9 cellular contexts compared by ENCODE assay signal in the genomic region with DNA sequence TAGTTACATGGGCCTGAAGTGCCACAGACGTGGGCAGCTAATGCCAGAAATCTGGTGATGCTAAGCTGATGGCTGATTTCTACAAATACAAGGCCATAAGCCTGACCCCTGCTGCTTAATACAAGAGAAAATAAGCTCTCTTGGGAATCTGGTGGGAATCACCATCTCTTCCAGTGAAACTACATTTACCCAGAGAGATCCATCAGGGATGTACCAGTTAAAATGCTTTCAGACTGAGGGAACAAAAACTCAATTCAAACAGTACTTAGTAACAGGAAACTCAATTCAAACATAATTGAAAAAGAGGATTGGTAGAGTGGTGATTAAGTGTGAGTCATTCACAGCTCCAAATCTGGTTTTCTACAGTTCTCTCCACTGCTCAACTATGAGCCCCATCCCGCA. TPM values are rescaled to one million over a fixed set of nuclear protein-coding genes. Genes with fewer than 3 reads are reported as not detected.
DNase-seq lines count a peak whose midpoint lies in the region; ATAC-seq, FAIRE-seq and TF ChIP-seq lines count a peak whose summit lies in the region.
"Had no signal": no experiment of that assay in that cellular context is flagged by ENCODE, and none has a peak within 500 bp of the region (broad histone marks: within the 10 kb centered on the region; RNA-seq: fewer than 3 reads in every experiment).

No MANE protein-coding gene starts in this region.

- H3K36me3 ChIP-seq in GM12878 (ENCODE audit: control insufficient read depth in 2 of 2, insufficient read depth in 2 of 2, low read length in 1 of 2) = no peaks in the 10 kb centered on the region; a peak in 1 of 4 replicates
- H3K36me3 ChIP-seq in muscle layer of duodenum (ENCODE audit: control insufficient read depth in 1 of 2, insufficient read depth in 2 of 2, low read length in 2 of 2) = peaks cover 0 to 9% of the 10 kb centered on the region in 2 donors

- BruUV-seq in GM12878 (replicated peaks; lab: Mats Ljungman, UMichigan) = no TSS peak

- H3K27ac Mint-ChIP-seq in natural killer cell treated with Interleukin-12 subunit alpha and Interleukin-12 subunit beta and Interleukin-15 and Interleukin-18, amount 100 ng/mL, for 72 hours = no peak overlapping the region

- in situ Hi-C loops in GM12878 (cut with MboI) = no loop called here

- H3K9ac ChIP-seq in GM12878 (ENCODE audit: control insufficient read depth, insufficient read depth, low read length) = no peak overlapping the region; the same call in 1 of the 2 replicates

- 17% methylated on average over 2 of the region's 2 CpGs for WGBS in GM12878 (ENCODE audit: insufficient coverage, insufficient replicate concordance, low lambda C conversion rate, missing lambda C conversion rate)

- CTCF ChIA-PET in GM12878 (lab: Yijun Ruan, JAX) (interaction anchor here (0.8 to 4.4 kb wide), 8 partner anchors 10 to 298 kb away, joined by 3 to 39 read pairs (median 4); no protein-coding TSS in a partner anchor), HEK293T (lab: Yijun Ruan, JAX) (no interaction called here)

- TF ChIP-seq POLR2A in GM12878 (IDR thresholded peaks at IDR 0.05; ENCODE audit: low read depth, low read length) = no peak

- H3K4me2 ChIP-seq in GM12878 (ENCODE audit: control insufficient read depth, insufficient read depth) = no peak overlapping the region

- TF ChIP-seq CTCF in AG10803 (conservative IDR thresholded peaks at IDR 0.05; ENCODE audit: low read length) (no peak), GM12878 (IDR thresholded peaks at IDR 0.05 in 2 of 3, conservative IDR thresholded peaks at IDR 0.05 in 1 of 3; ENCODE audit: control insufficient read depth in 2 of 3, extremely low read depth in 1 of 3, insufficient read depth in 1 of 3, low read depth in 3 of 3, low read length in 3 of 3) (no peak)

- no peaks in the 10 kb centered on the region for H4K20me1 ChIP-seq in GM12878 (ENCODE audit: control insufficient read depth, insufficient read depth)

- RAD21 ChIA-PET in GM12878 (lab: Charles Lee; ENCODE audit: unreplicated experiment) = interaction anchor here (1.0 to 1.6 kb wide), 2 partner anchors 30 to 31 kb away, joined by 4 to 6 read pairs; no protein-coding TSS in a partner anchor

- H3K4me1 ChIP-seq in GM12878 (ENCODE audit: control insufficient read depth, insufficient read depth, low read length) (peaks cover 26% of the 10 kb centered on the region), muscle layer of duodenum (ENCODE audit: control insufficient read depth in 1 of 2, insufficient read depth in 2 of 2, low read length in 2 of 2) (peaks cover 17 to 18% of the 10 kb centered on the region in 2 donors)

- ATAC-seq in GM12878 = peak; percentile 46
- ATAC-seq in natural killer cell treated with Interleukin-12 subunit alpha and Interleukin-12 subunit beta and Interleukin-15 and Interleukin-18, amount 100 ng/mL, for 72 hours = no peak

- SMC1A ChIA-PET in GM12878 (lab: Charles Lee; ENCODE audit: uncharacterized antibody, unreplicated experiment) = interaction anchor here (0.6 to 1.7 kb wide), 9 partner anchors 11 to 435 kb away, joined by 3 to 5 read pairs (median 3); a partner anchor contains a TSS

- no peaks in the 10 kb centered on the region for H3K79me2 ChIP-seq in GM12878 (ENCODE audit: control insufficient read depth, insufficient read depth, low read length)

- H3K9me3 ChIP-seq in GM12878 (replicated peaks; ENCODE audit: control insufficient read depth, insufficient read depth, low read length) (no peaks in the 10 kb centered on the region), muscle layer of duodenum (ENCODE audit: control insufficient read depth in 1 of 2, low read length in 2 of 2) (no peaks in the 10 kb centered on the region)

- POLR2A ChIA-PET in GM12878 (lab: Charles Lee) (interaction anchor here (0.6 to 1.7 kb wide), 3 partner anchors 12 to 1713 kb away, joined by 3 to 4 read pairs (median 3); no protein-coding TSS in a partner anchor), HEK293T (lab: Yijun Ruan, JAX) (no interaction called here)

- H3K27ac ChIP-seq in GM12878 (ENCODE audit: control insufficient read depth, insufficient read depth) (peak overlapping the region; percentile 37; the same call in 1 of the 2 replicates), muscle layer of duodenum (ENCODE audit: low read length) (peak overlapping the region; percentile 98)

- no peak overlapping the region for H3K4me3 ChIP-seq in AG10803 (ENCODE audit: low read length)
- no peak overlapping the region for H3K4me3 ChIP-seq in GM12878
- no peak overlapping the region for H3K4me3 ChIP-seq in muscle layer of duodenum (ENCODE audit: low read depth in 1 of 2, low read length in 2 of 2)

- TF ChIP-seq RAD21 in GM12878 (IDR thresholded peaks at IDR 0.05; ENCODE audit: insufficient read depth, low read depth, low read length) = no peak

- H3K36me3 Mint-ChIP-seq in natural killer cell treated with Interleukin-12 subunit alpha and Interleukin-12 subunit beta and Interleukin-15 and Interleukin-18, amount 100 ng/mL, for 72 hours = no peaks in the 10 kb centered on the region

- FAIRE-seq in GM12878 (lab: Jason Lieb, UNC) = no peak

- intact Hi-C loops in GM12878 (cut with micrococcal nuclease; ENCODE audit: unreplicated experiment) = no loop called here

- H3K27me3 ChIP-seq in GM12878 (replicated peaks in 1 of 2; ENCODE audit: control insufficient read depth in 2 of 2, insufficient read depth in 2 of 2, low read length in 1 of 2) (no peaks in the 10 kb centered on the region), muscle layer of duodenum (ENCODE audit: low read depth, low read length) (no peaks in the 10 kb centered on the region)

- no peak overlapping the region for H3K4me3 Mint-ChIP-seq in natural killer cell treated with Interleukin-12 subunit alpha and Interleukin-12 subunit beta and Interleukin-15 and Interleukin-18, amount 100 ng/mL, for 72 hours

- no peak for TF ChIP-seq EP300 in GM12878 (IDR thresholded peaks at IDR 0.05; ENCODE audit: borderline replicate concordance in 1 of 2, control insufficient read depth in 1 of 2, low read depth in 2 of 2, low read length in 2 of 2)

- H3K27me3 Mint-ChIP-seq in natural killer cell treated with Interleukin-12 subunit alpha and Interleukin-12 subunit beta and Interleukin-15 and Interleukin-18, amount 100 ng/mL, for 72 hours = peaks cover 47 to 56% of the 10 kb centered on the region in 2 donors

- DNase-seq in AG10803 (ENCODE audit: low read depth) (peak; percentile 55), M059J (ENCODE audit: low read depth) (peak; percentile 73), GM12878 (ENCODE audit: low read depth, low spot score) (no peak), nucleus accumbens (lab: John Stamatoyannopoulos, UW) (no peak), middle frontal gyrus (ENCODE audit: extremely low spot score, low spot score) (no peak), HEK293T (ENCODE audit: extremely low spot score) (no peak)
- no peak for DNase-seq in natural killer cell treated with Interleukin-12 subunit alpha and Interleukin-12 subunit beta and Interleukin-15 and Interleukin-18, amount 100 ng/mL, for 72 hours (ENCODE audit: low spot score)
- DNase-seq: stimulated activated naive CD4-positive, alpha-beta T cell had no signal

- peaks cover 4 to 13% of the 10 kb centered on the region in 2 donors for H3K4me1 Mint-ChIP-seq in natural killer cell treated with Interleukin-12 subunit alpha and Interleukin-12 subunit beta and Interleukin-15 and Interleukin-18, amount 100 ng/mL, for 72 hours (ENCODE audit: low read depth in 2 of 2)

- H3K9me3 Mint-ChIP-seq in natural killer cell treated with Interleukin-12 subunit alpha and Interleukin-12 subunit beta and Interleukin-15 and Interleukin-18, amount 100 ng/mL, for 72 hours = no peaks in the 10 kb centered on the region

- no peak overlapping the region for H2AFZ ChIP-seq in GM12878 (ENCODE audit: control insufficient read depth, low read depth, low read length)

TF ChIP-seq in GM12878, 131 proteins besides CTCF, POLR2A, EP300 and RAD21 (continues in another document):
- TF ChIP-seq PAX5 (IDR thresholded peaks at IDR 0.05; ENCODE audit: borderline replicate concordance, low read depth, low read length) = no peak
- TF ChIP-seq NBN (IDR thresholded peaks at IDR 0.05) = no peak
- TF ChIP-seq NFYA (IDR thresholded peaks at IDR 0.05; ENCODE audit: borderline replicate concordance, low read depth, low read length) = no peak
- no peak for TF ChIP-seq IKZF2 (IDR thresholded peaks at IDR 0.05)
- TF ChIP-seq EZH2 (IDR thresholded peaks at IDR 0.05; ENCODE audit: borderline replicate concordance, control insufficient read depth, low read depth, low read length) = no peak

TF ChIP-seq in HEK293T, 16 proteins besides CTCF, POLR2A, EP300 and RAD21:
- TF ChIP-seq FOXM1 (IDR thresholded peaks at IDR 0.05; ENCODE audit: borderline replicate concordance) (no peak), FOXA1 (IDR thresholded peaks at IDR 0.05) (no peak), NFRKB (IDR thresholded peaks at IDR 0.05) (no peak), ZNF384 (IDR thresholded peaks at IDR 0.05) (no peak)

RNA-seq across cellular contexts. Expression of a gene that starts 1.7 kb away (rescaled TPM):
- 114 and 146 TPM in 2 replicates for total RNA-seq in M059J (2014; rRNA removed; shearing (Covaris generic))
- total RNA-seq in GM12878 (2013; cell fraction: nucleolus; rRNA removed) = not detected in 2 replicates
- total RNA-seq in GM12878 (2014; rRNA removed) = 8.5 and 8.6 TPM in 2 replicates
- 1.3 and 1.8 TPM in 2 replicates for total RNA-seq in GM12878 (2014; rRNA removed; fragmentation: Illumina TruSeq; extraction: Trizol)
- 7.8 and 8.6 TPM in 2 replicates for total RNA-seq in GM12878 (2021)
- 0.42 TPM for polyA plus RNA-seq in GM12878 (2011; ENCODE audit: low read depth)
- polyA plus RNA-seq in GM12878 (2011; rRNA removed) = 0.05 TPM in 1 of 2 replicates, not detected in the other
- not detected in 2 replicates for polyA plus RNA-seq in GM12878 (2011; cell fraction: cytosol; rRNA removed)
- polyA plus RNA-seq in GM12878 (2011; cell fraction: nucleus; rRNA removed) = not detected in 2 replicates
- polyA plus RNA-seq in GM12878 (2012) = 1.6 and 2.2 TPM in 2 replicates
- 0.79 and 1.4 TPM in 2 replicates for polyA plus RNA-seq in GM12878 (2014; fragmentation: Illumina TruSeq; extraction: Trizol)
- under 1 TPM; 0.10 to 0.15 TPM for polyA plus RNA-seq in GM12878 (2014; fragmentation: Nextera tagmentation; extraction: Ambion mirVana)
- 7.3 and 7.7 TPM in 2 replicates for polyA plus RNA-seq in GM12878 (2014; rRNA removed)
- 10 to 100 TPM; 13.1 to 13.9 TPM for polyA plus RNA-seq in GM12878 (2016; fragmentation: Nextera tagmentation; extraction: Ambion mirVana)
- polyA minus RNA-seq in GM12878 (2011; rRNA and poly(A)+ RNA removed) = not detected in 2 replicates
- polyA minus RNA-seq in GM12878 (2011; cell fraction: cytosol; rRNA and poly(A)+ RNA removed) = 0.83 and 1.1 TPM in 2 replicates
- not detected in 2 replicates for polyA minus RNA-seq in GM12878 (2011; cell fraction: nucleus; rRNA and poly(A)+ RNA removed)
- under 1 TPM in 1 of 2 donors, not detected in 1; 0.78 TPM for total RNA-seq in natural killer cell treated with Interleukin-12 subunit alpha and Interleukin-12 subunit beta and Interleukin-15 and Interleukin-18, amount 100 ng/mL, for 72 hours

Comparison
In these comparisons a context has a peak if more than half of its experiments do, and no peak if none do; other contexts are left out.
1. DNase-seq: peak in AG10803 (single experiment) and M059J (single experiment); none in GM12878 (single experiment), nucleus accumbens (0 of 56), middle frontal gyrus (single experiment), HEK293T (single experiment) and natural killer cell treated with Interleukin-12 subunit alpha and Interleukin-12 subunit beta and Interleukin-15 and Interleukin-18, amount 100 ng/mL, for 72 hours (single experiment).
2. RNA of a gene that starts 1.7 kb away (total RNA-seq): 114 to 146 TPM in M059J; 1.3 to 8.6 TPM in GM12878 and 0.78 TPM in natural killer cell treated with Interleukin-12 subunit alpha and Interleukin-12 subunit beta and Interleukin-15 and Interleukin-18, amount 100 ng/mL, for 72 hours; every median in the first group is over 10 times any median in the second.